In genomic region chr2:151251012-151251411, GRCh38 we compare ENCODE assay signal across 1 cellular context.
TF ChIP-seq lines count a peak whose summit lies in the region.

No MANE protein-coding gene starts in this region.

TF ChIP-seq in SK-N-SH, 30 proteins besides CTCF, POLR2A, EP300 and RAD21 (continued from another document):
- TF ChIP-seq REST (IDR thresholded peaks at IDR 0.05; ENCODE audit: low read depth, low read length): no peak
- no peak for TF ChIP-seq ZBTB33 (IDR thresholded peaks at IDR 0.05; ENCODE audit: borderline replicate concordance, low read depth)
- 0 out of 2 replicates have a peak, but pooled peaks have one; percentile 24 for TF ChIP-seq TEAD4 (IDR thresholded peaks at IDR 0.05; ENCODE audit: borderline replicate concordance, insufficient read depth)
- TF ChIP-seq NFIC (IDR thresholded peaks at IDR 0.05; ENCODE audit: borderline replicate concordance): peak; percentile 42; the same call in 1 of the 2 replicates
- no peak for TF ChIP-seq RXRA (IDR thresholded peaks at IDR 0.05; ENCODE audit: borderline replicate concordance, low read depth)
- no peak for TF ChIP-seq FOXM1 (IDR thresholded peaks at IDR 0.05; ENCODE audit: low read depth)
- peak; percentile 33 for TF ChIP-seq TCF12 (IDR thresholded peaks at IDR 0.05)
- TF ChIP-seq MAX (IDR thresholded peaks at IDR 0.05; ENCODE audit: low read depth): no peak
- TF ChIP-seq IRF3 (IDR thresholded peaks at IDR 0.05; ENCODE audit: low read depth, low read length): no peak
- TF ChIP-seq RFX5 (IDR thresholded peaks at IDR 0.05; ENCODE audit: low read length): no peak
- peak; percentile 18; the same call in 1 of the 2 replicates for TF ChIP-seq JUND (IDR thresholded peaks at IDR 0.05)
- no peak for TF ChIP-seq NRF1 (IDR thresholded peaks at IDR 0.05; ENCODE audit: low read depth, low read length)
- TF ChIP-seq GATA2 (CRISPR knock-in tag; IDR thresholded peaks at IDR 0.05): no peak
- TF ChIP-seq PBX3 (IDR thresholded peaks at IDR 0.05): 0 out of 2 replicates have a peak, but pooled peaks have one; percentile 10
- TF ChIP-seq SIN3A (IDR thresholded peaks at IDR 0.05; ENCODE audit: borderline replicate concordance, low read depth, low read length): no peak
- no peak for TF ChIP-seq MXI1 (IDR thresholded peaks at IDR 0.05; ENCODE audit: low read depth, low read length)
- no peak for TF ChIP-seq POLR2AphosphoS5 (IDR thresholded peaks at IDR 0.05; ENCODE audit: low read depth, low read length)
